1 cellular context compared by ENCODE assay signal in genomic region chr19:34673590-34673989, GRCh38.
TF ChIP-seq lines count a peak whose summit lies in the region.

No MANE protein-coding gene starts in this region.

TF ChIP-seq in HepG2, 621 proteins besides CTCF, POLR2A, EP300 and RAD21 (continued from another document and continues in another):
- no peak for TF ChIP-seq STAT6 (CRISPR knock-in tag; IDR thresholded peaks at IDR 0.05; ENCODE audit: borderline replicate concordance)
- no peak for TF ChIP-seq TFDP2 (CRISPR knock-in tag; IDR thresholded peaks at IDR 0.05)
- no peak for TF ChIP-seq NR3C1 (CRISPR knock-in tag; IDR thresholded peaks at IDR 0.05)
- TF ChIP-seq ZNF740 (CRISPR knock-in tag; IDR thresholded peaks at IDR 0.05), result no peak
- no peak for TF ChIP-seq HDAC1 (CRISPR knock-in tag; IDR thresholded peaks at IDR 0.05)
- TF ChIP-seq NRL (CRISPR knock-in tag; IDR thresholded peaks at IDR 0.05; ENCODE audit: borderline replicate concordance), result no peak
- TF ChIP-seq BRD4 (CRISPR knock-in tag; IDR thresholded peaks at IDR 0.05), result no peak
- peak; percentile 62; the same call in 1 of the 2 replicates for TF ChIP-seq ISL2 (CRISPR knock-in tag; IDR thresholded peaks at IDR 0.05)
- TF ChIP-seq ZNF207 (IDR thresholded peaks at IDR 0.05; ENCODE audit: borderline replicate concordance), result no peak
- TF ChIP-seq PHF5A (CRISPR knock-in tag; IDR thresholded peaks at IDR 0.05; ENCODE audit: low read depth, unreplicated experiment), result no peak
- no peak for TF ChIP-seq ZBTB46 (CRISPR knock-in tag; IDR thresholded peaks at IDR 0.05; ENCODE audit: borderline replicate concordance)
- no peak for TF ChIP-seq STAT5B (CRISPR knock-in tag; IDR thresholded peaks at IDR 0.05)
- no peak for TF ChIP-seq ISX (CRISPR knock-in tag; conservative IDR thresholded peaks at IDR 0.05)
- 0 out of 2 replicates have a peak, but pooled peaks have one; percentile 9 for TF ChIP-seq SMC3 (IDR thresholded peaks at IDR 0.05; ENCODE audit: low read length)
- no peak for TF ChIP-seq FOXA1 (IDR thresholded peaks at IDR 0.05)
- TF ChIP-seq FOXA1 (CRISPR knock-in tag; IDR thresholded peaks at IDR 0.05), result peak; percentile 50; the same call in 1 of the 2 replicates
- no peak for TF ChIP-seq IRF1 (CRISPR knock-in tag; IDR thresholded peaks at IDR 0.05; ENCODE audit: low read depth)
- TF ChIP-seq RARG (CRISPR knock-in tag; IDR thresholded peaks at IDR 0.05; ENCODE audit: low read depth), result no peak
- TF ChIP-seq CENPX (CRISPR knock-in tag; IDR thresholded peaks at IDR 0.05), result no peak
- no peak for TF ChIP-seq FOXM1 (CRISPR knock-in tag; IDR thresholded peaks at IDR 0.05)
- TF ChIP-seq ZNF772 (CRISPR knock-in tag; IDR thresholded peaks at IDR 0.05), result no peak
- 0 out of 2 replicates have a peak, but pooled peaks have one; percentile 49 for TF ChIP-seq NKX3-1 (CRISPR knock-in tag; IDR thresholded peaks at IDR 0.05)
- TF ChIP-seq XRCC5 (optimal IDR thresholded peaks at IDR 0.05; ENCODE audit: low read length), result no peak
- no peak for TF ChIP-seq CC2D1A (CRISPR knock-in tag; IDR thresholded peaks at IDR 0.05)
- no peak for TF ChIP-seq NFE2 (CRISPR knock-in tag; IDR thresholded peaks at IDR 0.05)
- TF ChIP-seq ZBTB14 (CRISPR knock-in tag; IDR thresholded peaks at IDR 0.05), result no peak
- TF ChIP-seq SATB2 (CRISPR knock-in tag; IDR thresholded peaks at IDR 0.05), result no peak
- TF ChIP-seq NCOA1 (CRISPR knock-in tag; IDR thresholded peaks at IDR 0.05), result no peak
- TF ChIP-seq SNRNP70 (IDR thresholded peaks at IDR 0.05; ENCODE audit: low read depth, low read length), result no peak
- TF ChIP-seq SP140L (CRISPR knock-in tag; IDR thresholded peaks at IDR 0.05; ENCODE audit: borderline replicate concordance), result no peak
- TF ChIP-seq ZNF33B (CRISPR knock-in tag; IDR thresholded peaks at IDR 0.05), result no peak
- no peak for TF ChIP-seq TEF (CRISPR knock-in tag; IDR thresholded peaks at IDR 0.05)
- no peak for TF ChIP-seq ARNT2 (CRISPR knock-in tag; IDR thresholded peaks at IDR 0.05; ENCODE audit: low read depth)
- TF ChIP-seq SOX13 (IDR thresholded peaks at IDR 0.05), result peak; percentile 64
- TF ChIP-seq SOX13 (CRISPR knock-in tag; conservative IDR thresholded peaks at IDR 0.05 in 1 of 2, IDR thresholded peaks at IDR 0.05 in 1 of 2), result peak in 1 of 2 experiments; percentile 96; a peak in 2 of 4 replicates
- TF ChIP-seq TCF7L2 (IDR thresholded peaks at IDR 0.05; ENCODE audit: low read depth, low read length), result no peak
- no peak for TF ChIP-seq TMF1 (CRISPR knock-in tag; IDR thresholded peaks at IDR 0.05; ENCODE audit: low read depth)
- TF ChIP-seq EED (CRISPR knock-in tag; IDR thresholded peaks at IDR 0.05), result no peak
- TF ChIP-seq STAG1 (CRISPR knock-in tag; IDR thresholded peaks at IDR 0.05), result no peak
- TF ChIP-seq ZNF652 (CRISPR knock-in tag; IDR thresholded peaks at IDR 0.05; ENCODE audit: borderline replicate concordance, low read depth), result no peak
- no peak for TF ChIP-seq RXRA (CRISPR knock-in tag; IDR thresholded peaks at IDR 0.05)
- TF ChIP-seq PTBP1 (IDR thresholded peaks at IDR 0.05; ENCODE audit: low read depth, low read length, poor library complexity, severe bottlenecking), result no peak
- no peak for TF ChIP-seq PRDM10 (CRISPR knock-in tag; IDR thresholded peaks at IDR 0.05; ENCODE audit: low read depth)
- TF ChIP-seq ZSCAN12 (CRISPR knock-in tag; IDR thresholded peaks at IDR 0.05), result no peak
- TF ChIP-seq PBX2 (CRISPR knock-in tag; IDR thresholded peaks at IDR 0.05), result no peak
- TF ChIP-seq SMAD3 (CRISPR knock-in tag; IDR thresholded peaks at IDR 0.05), result no peak
- 0 out of 2 replicates have a peak, but pooled peaks have one; percentile 25 for TF ChIP-seq HOXD1 (CRISPR knock-in tag; IDR thresholded peaks at IDR 0.05)
- no peak for TF ChIP-seq GLMP (CRISPR knock-in tag; IDR thresholded peaks at IDR 0.05; ENCODE audit: borderline replicate concordance)
- TF ChIP-seq HMGA1 (CRISPR knock-in tag; conservative IDR thresholded peaks at IDR 0.05), result no peak
- TF ChIP-seq SCMH1 (CRISPR knock-in tag; IDR thresholded peaks at IDR 0.05; ENCODE audit: borderline replicate concordance), result no peak
- TF ChIP-seq HOXA9 (CRISPR knock-in tag; IDR thresholded peaks at IDR 0.05; ENCODE audit: borderline replicate concordance), result no peak
- TF ChIP-seq ZNF891 (CRISPR knock-in tag; IDR thresholded peaks at IDR 0.05), result no peak
- no peak for TF ChIP-seq SMARCE1 (IDR thresholded peaks at IDR 0.05; ENCODE audit: borderline replicate concordance)
- TF ChIP-seq ZBTB34 (CRISPR knock-in tag; IDR thresholded peaks at IDR 0.05), result no peak
